ENCODE assay signal across 1 cellular context in the genomic region with DNA sequence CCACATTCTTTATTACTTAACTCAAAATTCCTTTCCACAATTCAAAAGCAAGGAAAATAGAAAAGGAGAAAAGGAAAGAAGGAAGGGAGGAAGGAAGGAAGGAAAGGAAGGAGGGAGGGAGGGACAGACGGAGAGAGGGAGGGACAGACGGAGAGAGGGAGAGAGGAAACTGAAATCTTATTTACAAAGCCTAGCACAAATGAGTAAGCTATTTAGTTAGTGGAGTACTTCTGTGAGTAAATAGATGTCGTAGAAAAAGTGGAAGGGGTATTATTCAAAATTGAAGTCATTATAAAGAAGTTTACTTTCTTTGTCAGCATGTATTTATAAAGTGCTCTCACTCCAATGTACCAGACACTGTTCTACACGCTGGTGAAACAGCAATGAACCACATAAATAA.
TF ChIP-seq lines count a peak whose summit lies in the region.

No MANE protein-coding gene starts in this region.

TF ChIP-seq in GM23338, 12 proteins besides CTCF, POLR2A, EP300 and RAD21 (continued from another document):
- TF ChIP-seq NANOG (IDR thresholded peaks at IDR 0.05; ENCODE audit: borderline replicate concordance) (no peak), EZH2phosphoT487 (IDR thresholded peaks at IDR 0.05; ENCODE audit: unreplicated experiment) (no peak), POLR2AphosphoS5 (IDR thresholded peaks at IDR 0.05; ENCODE audit: low read depth) (no peak), STAT1 (IDR thresholded peaks at IDR 0.05; ENCODE audit: unreplicated experiment) (no peak), EZH2 (IDR thresholded peaks at IDR 0.05; ENCODE audit: low read depth, unreplicated experiment) (no peak), JUNB (IDR thresholded peaks at IDR 0.05; ENCODE audit: unreplicated experiment) (no peak), ZNF114 (CRISPR knock-in tag; IDR thresholded peaks at IDR 0.05) (no peak)
- TF ChIP-seq, protein P1, sequence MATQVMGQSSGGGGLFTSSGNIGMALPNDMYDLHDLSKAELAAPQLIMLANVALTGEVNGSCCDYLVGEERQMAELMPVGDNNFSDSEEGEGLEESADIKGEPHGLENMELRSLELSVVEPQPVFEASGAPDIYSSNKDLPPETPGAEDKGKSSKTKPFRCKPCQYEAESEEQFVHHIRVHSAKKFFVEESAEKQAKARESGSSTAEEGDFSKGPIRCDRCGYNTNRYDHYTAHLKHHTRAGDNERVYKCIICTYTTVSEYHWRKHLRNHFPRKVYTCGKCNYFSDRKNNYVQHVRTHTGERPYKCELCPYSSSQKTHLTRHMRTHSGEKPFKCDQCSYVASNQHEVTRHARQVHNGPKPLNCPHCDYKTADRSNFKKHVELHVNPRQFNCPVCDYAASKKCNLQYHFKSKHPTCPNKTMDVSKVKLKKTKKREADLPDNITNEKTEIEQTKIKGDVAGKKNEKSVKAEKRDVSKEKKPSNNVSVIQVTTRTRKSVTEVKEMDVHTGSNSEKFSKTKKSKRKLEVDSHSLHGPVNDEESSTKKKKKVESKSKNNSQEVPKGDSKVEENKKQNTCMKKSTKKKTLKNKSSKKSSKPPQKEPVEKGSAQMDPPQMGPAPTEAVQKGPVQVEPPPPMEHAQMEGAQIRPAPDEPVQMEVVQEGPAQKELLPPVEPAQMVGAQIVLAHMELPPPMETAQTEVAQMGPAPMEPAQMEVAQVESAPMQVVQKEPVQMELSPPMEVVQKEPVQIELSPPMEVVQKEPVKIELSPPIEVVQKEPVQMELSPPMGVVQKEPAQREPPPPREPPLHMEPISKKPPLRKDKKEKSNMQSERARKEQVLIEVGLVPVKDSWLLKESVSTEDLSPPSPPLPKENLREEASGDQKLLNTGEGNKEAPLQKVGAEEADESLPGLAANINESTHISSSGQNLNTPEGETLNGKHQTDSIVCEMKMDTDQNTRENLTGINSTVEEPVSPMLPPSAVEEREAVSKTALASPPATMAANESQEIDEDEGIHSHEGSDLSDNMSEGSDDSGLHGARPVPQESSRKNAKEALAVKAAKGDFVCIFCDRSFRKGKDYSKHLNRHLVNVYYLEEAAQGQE (IDR thresholded peaks at IDR 0.05; ENCODE audit: unreplicated experiment) = no peak
